Comparison of ENCODE assay signal across 1 cellular context in the genomic region with DNA sequence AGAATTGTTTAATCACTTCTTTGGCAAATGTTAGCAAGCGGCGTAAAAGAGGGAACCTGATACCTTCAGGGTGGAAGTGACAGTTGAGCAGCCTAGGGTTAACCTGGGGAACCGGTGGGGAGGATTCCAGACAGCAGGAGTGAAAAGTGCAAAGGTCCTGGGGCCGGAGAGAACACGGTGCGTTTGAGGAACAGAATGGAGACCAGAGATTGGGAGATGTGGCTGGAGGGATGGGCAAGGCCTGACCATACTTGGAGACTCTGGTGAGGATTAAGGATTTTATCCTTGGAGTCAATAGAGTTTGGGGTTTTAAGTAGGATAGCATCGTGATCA.
A peak's percentile ranks its signal among the peaks of the same experiment; 100 is the strongest.
TF ChIP-seq lines count a peak whose summit lies in the region.

No MANE protein-coding gene starts in this region.

TF ChIP-seq in K562, 482 proteins besides CTCF, POLR2A, EP300 and RAD21 (continued from another document):
- TF ChIP-seq, protein P1, sequence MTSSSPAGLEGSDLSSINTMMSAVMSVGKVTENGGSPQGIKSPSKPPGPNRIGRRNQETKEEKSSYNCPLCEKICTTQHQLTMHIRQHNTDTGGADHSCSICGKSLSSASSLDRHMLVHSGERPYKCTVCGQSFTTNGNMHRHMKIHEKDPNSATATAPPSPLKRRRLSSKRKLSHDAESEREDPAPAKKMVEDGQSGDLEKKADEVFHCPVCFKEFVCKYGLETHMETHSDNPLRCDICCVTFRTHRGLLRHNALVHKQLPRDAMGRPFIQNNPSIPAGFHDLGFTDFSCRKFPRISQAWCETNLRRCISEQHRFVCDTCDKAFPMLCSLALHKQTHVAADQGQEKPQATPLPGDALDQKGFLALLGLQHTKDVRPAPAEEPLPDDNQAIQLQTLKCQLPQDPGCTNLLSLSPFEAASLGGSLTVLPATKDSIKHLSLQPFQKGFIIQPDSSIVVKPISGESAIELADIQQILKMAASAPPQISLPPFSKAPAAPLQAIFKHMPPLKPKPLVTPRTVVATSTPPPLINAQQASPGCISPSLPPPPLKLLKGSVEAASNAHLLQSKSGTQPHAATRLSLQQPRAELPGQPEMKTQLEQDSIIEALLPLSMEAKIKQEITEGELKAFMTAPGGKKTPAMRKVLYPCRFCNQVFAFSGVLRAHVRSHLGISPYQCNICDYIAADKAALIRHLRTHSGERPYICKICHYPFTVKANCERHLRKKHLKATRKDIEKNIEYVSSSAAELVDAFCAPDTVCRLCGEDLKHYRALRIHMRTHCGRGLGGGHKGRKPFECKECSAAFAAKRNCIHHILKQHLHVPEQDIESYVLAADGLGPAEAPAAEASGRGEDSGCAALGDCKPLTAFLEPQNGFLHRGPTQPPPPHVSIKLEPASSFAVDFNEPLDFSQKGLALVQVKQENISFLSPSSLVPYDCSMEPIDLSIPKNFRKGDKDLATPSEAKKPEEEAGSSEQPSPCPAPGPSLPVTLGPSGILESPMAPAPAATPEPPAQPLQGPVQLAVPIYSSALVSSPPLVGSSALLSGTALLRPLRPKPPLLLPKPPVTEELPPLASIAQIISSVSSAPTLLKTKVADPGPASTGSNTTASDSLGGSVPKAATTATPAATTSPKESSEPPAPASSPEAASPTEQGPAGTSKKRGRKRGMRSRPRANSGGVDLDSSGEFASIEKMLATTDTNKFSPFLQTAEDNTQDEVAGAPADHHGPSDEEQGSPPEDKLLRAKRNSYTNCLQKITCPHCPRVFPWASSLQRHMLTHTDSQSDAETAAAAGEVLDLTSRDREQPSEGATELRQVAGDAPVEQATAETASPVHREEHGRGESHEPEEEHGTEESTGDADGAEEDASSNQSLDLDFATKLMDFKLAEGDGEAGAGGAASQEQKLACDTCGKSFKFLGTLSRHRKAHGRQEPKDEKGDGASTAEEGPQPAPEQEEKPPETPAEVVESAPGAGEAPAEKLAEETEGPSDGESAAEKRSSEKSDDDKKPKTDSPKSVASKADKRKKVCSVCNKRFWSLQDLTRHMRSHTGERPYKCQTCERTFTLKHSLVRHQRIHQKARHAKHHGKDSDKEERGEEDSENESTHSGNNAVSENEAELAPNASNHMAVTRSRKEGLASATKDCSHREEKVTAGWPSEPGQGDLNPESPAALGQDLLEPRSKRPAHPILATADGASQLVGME (CRISPR knock-in tag; IDR thresholded peaks at IDR 0.05) = no peak
- peak; percentile 67; the same call in 1 of the 2 replicates for TF ChIP-seq ZKSCAN8 (CRISPR knock-in tag; IDR thresholded peaks at IDR 0.05)
- TF ChIP-seq, protein P2, sequence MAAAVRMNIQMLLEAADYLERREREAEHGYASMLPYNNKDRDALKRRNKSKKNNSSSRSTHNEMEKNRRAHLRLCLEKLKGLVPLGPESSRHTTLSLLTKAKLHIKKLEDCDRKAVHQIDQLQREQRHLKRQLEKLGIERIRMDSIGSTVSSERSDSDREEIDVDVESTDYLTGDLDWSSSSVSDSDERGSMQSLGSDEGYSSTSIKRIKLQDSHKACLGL (CRISPR knock-in tag; IDR thresholded peaks at IDR 0.05; ENCODE audit: borderline replicate concordance, poor library complexity, severe bottlenecking) = no peak
- no peak for TF ChIP-seq HNRNPUL1 (IDR thresholded peaks at IDR 0.05; ENCODE audit: low read length)
- TF ChIP-seq PHB (CRISPR knock-in tag; IDR thresholded peaks at IDR 0.05) = no peak
- no peak for TF ChIP-seq SLC30A9 (CRISPR knock-in tag; IDR thresholded peaks at IDR 0.05)
- TF ChIP-seq FOXA1 (IDR thresholded peaks at IDR 0.05; ENCODE audit: borderline replicate concordance) = no peak
- no peak for TF ChIP-seq ZNF384 (IDR thresholded peaks at IDR 0.05; ENCODE audit: low read depth, low read length)
TF ChIP-seq in K562: peak in this region for 4.
